In genomic region chr21:33196956-33197374, GRCh38 we compare ENCODE assay signal across 8 cellular contexts. TPM values are rescaled to one million over a fixed set of nuclear protein-coding genes. Genes with fewer than 3 reads are reported as not detected.
A peak's percentile ranks its signal among the peaks of the same experiment; 100 is the strongest.
DNase-seq lines count a peak whose midpoint lies in the region; ATAC-seq and TF ChIP-seq lines count a peak whose summit lies in the region.

No MANE protein-coding gene starts in this region.

- no peaks in the 10 kb centered on the region for H3K27me3 ChIP-seq in SU-DHL-6 (ENCODE audit: low read length)
- H3K27me3 ChIP-seq in gastrocnemius medialis = no peaks in the 10 kb centered on the region

- H3K27ac ChIP-seq in SU-DHL-6 (ENCODE audit: low read depth, low read length) (no peak overlapping the region), gastrocnemius medialis (peak overlapping the region; percentile 8 to 41 (median 30))

- H3K9ac ChIP-seq in SU-DHL-6 (ENCODE audit: low read length) = no peak overlapping the region

- no peaks in the 10 kb centered on the region for H3K9me2 ChIP-seq in SU-DHL-6 (replicated peaks; ENCODE audit: insufficient read depth, low read length)

- H3K9me3 ChIP-seq in SU-DHL-6 (ENCODE audit: insufficient read depth, low read length) (no peaks in the 10 kb centered on the region), gastrocnemius medialis (no peaks in the 10 kb centered on the region)

- TF ChIP-seq POLR2A in gastrocnemius medialis (IDR thresholded peaks at IDR 0.05) = no peak

- H4K20me1 ChIP-seq in SU-DHL-6 (ENCODE audit: low read depth, low read length) = no peaks in the 10 kb centered on the region

- in situ Hi-C loops in astrocyte of the cerebellum (cut with HindIII; ENCODE audit: low sequenced_read_pairs) (loop anchor here (10.0 kb wide), 1 partner anchor 372 kb away; no protein-coding TSS in a partner anchor), gastrocnemius medialis (cut with MboI; ENCODE audit: low sequenced_read_pairs in 4 of 4) (loop anchor here in 3 of 4 donors (5.0 to 10.0 kb wide), 4 partner anchors 168 to 362 kb away; no protein-coding TSS in a partner anchor)

- TF ChIP-seq CTCF in SU-DHL-6 (IDR thresholded peaks at IDR 0.05; ENCODE audit: insufficient read depth, low read length, poor library complexity, severe bottlenecking) (peak; percentile 63), astrocyte of the cerebellum (IDR thresholded peaks at IDR 0.05; ENCODE audit: low read depth, low read length, missing control alignments) (peak; percentile 66), gastrocnemius medialis (IDR thresholded peaks at IDR 0.05 in 4 of 5, conservative IDR thresholded peaks at IDR 0.05 in 1 of 5) (peak; percentile 51 to 80 (median 73))

- ATAC-seq in gastrocnemius medialis (peak; percentile 37 to 65), GM21576 (IDR thresholded peaks at IDR 0.05; ENCODE audit: unreplicated experiment) (no peak), GM21786 (IDR thresholded peaks at IDR 0.05; ENCODE audit: unreplicated experiment) (no peak)

- intact Hi-C loops in gastrocnemius medialis (cut with DNase I; ENCODE audit: low total_unique reads) = loop anchor here (1.0 to 5.0 kb wide), 4 partner anchors 180 to 410 kb away; no protein-coding TSS in a partner anchor

- no peak overlapping the region for H3K4me3 ChIP-seq in SU-DHL-6 (ENCODE audit: insufficient read depth, low read length, poor library complexity, severe bottlenecking)
- no peak overlapping the region for H3K4me3 ChIP-seq in astrocyte of the cerebellum (ENCODE audit: low read depth, low read length)
- peak overlapping the region in 1 of 4 donors; percentile 34 for H3K4me3 ChIP-seq in gastrocnemius medialis

- H3F3A ChIP-seq in SU-DHL-6 (ENCODE audit: insufficient read depth) = no peaks in the 10 kb centered on the region

- H3K36me3 ChIP-seq in SU-DHL-6 (ENCODE audit: low read length) (no peaks in the 10 kb centered on the region), gastrocnemius medialis (no peaks in the 10 kb centered on the region)

- H2AFZ ChIP-seq in SU-DHL-6 (ENCODE audit: low read depth, low read length, severe bottlenecking) = no peak overlapping the region

- DNase-seq in GM04504 (ENCODE audit: low read depth) (peak; percentile 16), NCI-H1048 (lab: John Stamatoyannopoulos, UW) (peak; percentile 50), astrocyte of the cerebellum (ENCODE audit: low read depth) (peak; percentile 65), hypothalamus (lab: John Stamatoyannopoulos, UW) (peak in 43 of 51 donors; percentile 3 to 81 (median 36)), gastrocnemius medialis (peak in 1 of 2 donors; percentile 49)

- H3K79me2 ChIP-seq in SU-DHL-6 (ENCODE audit: insufficient read depth, low read length) = no peaks in the 10 kb centered on the region

- H3K4me1 ChIP-seq in gastrocnemius medialis = peaks cover 28 to 39% of the 10 kb centered on the region in 2 donors

- H3K4me2 ChIP-seq in SU-DHL-6 (ENCODE audit: low read depth, low read length, poor library complexity, severe bottlenecking) = no peak overlapping the region

RNA-seq across cellular contexts. Expression of gene IFNAR2, which starts 32.8 kb away (rescaled TPM):
- total RNA-seq in gastrocnemius medialis = 1 to 10 TPM; 3.4 to 8.0 (median 4.7) TPM

Comparison
In these comparisons a context has a peak if more than half of its experiments do, and no peak if none do; other contexts are left out.
1. ATAC-seq: peak in gastrocnemius medialis (2 of 2); none in GM21576 (single experiment) and GM21786 (single experiment).
2. Peak in every context shown above with its lines, with median percentiles within 50 percentile points of each other: CTCF ChIP-seq.